In the genomic region with DNA sequence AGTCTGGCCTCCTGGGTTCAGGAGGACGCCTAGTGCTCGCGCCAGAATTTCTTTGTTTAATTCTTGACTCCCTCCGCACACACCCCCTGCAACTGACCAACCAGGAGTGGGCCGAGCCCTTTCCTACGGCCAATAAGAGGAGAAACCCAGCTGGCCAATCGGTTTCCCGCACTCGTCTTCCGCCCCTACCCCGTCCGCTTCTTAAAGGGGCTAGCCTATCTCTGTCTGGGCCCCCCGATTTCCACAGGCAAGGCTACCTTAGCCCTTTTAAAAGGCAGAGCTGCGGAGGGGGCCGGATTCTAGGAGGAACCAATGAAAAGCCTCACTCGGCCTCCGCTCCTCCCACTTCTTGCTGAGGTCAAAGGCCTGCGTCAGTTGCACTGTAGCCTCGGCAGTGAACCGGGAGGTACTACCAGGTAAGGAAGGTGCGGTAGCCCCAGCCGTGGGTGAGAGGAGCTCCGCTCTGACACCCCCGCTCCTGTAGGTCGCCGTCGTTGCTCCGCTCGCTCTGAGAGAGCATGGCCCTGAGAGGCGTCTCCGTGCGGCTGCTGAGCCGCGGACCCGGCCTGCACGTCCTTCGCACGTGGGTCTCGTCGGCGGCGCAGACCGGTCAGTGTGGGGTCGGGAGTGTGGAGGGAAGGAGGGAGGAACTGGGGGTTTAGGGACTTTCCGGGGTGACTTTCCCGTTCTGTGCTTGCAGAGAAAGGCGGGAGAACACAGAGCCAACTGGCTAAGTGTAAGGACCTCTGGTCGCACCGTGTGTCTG, we compare ENCODE assay signal across 8 cellular contexts. TPM values are rescaled to one million over a fixed set of nuclear protein-coding genes. Genes with fewer than 3 reads are reported as not detected.
A peak's percentile ranks its signal among the peaks of the same experiment; 100 is the strongest.
DNase-seq lines count a peak whose midpoint lies in the region; ATAC-seq and TF ChIP-seq lines count a peak whose summit lies in the region.

Gene GCDH, plus strand, starts transcription at position 374 of the 766 bp plus-strand sequence. Its CDS starts 145 bp downstream, at position 519.

- 0 to 1% methylated on average over 49 of the region's 49 CpGs for WGBS in aorta, 2 donors

- no peaks in the 10 kb centered on the region for H3K27me3 ChIP-seq in rectal smooth muscle tissue (ENCODE audit: control insufficient read depth, insufficient read depth, low read length)
- no peaks in the 10 kb centered on the region for H3K27me3 ChIP-seq in aorta (ENCODE audit: control insufficient read depth in 1 of 2, insufficient read depth in 2 of 2, low read length in 1 of 2)

- H3K27ac ChIP-seq in rectal smooth muscle tissue (ENCODE audit: low read depth, low read length) (peak within 1 kb of the TSS; percentile 6), aorta (ENCODE audit: low read depth in 1 of 2, low read length in 2 of 2) (peak within 1 kb of the TSS in 1 of 2 donors; percentile 74)

- H3K9me3 ChIP-seq in aorta (ENCODE audit: control insufficient read depth, low read length) = no peaks in the 10 kb centered on the region

- peak; percentile 82 for TF ChIP-seq POLR2A in GM18505 (IDR thresholded peaks at IDR 0.05; ENCODE audit: borderline replicate concordance, extremely low read depth, insufficient read depth, insufficient read length)

- ATAC-seq in GM18505 (IDR thresholded peaks at IDR 0.05; ENCODE audit: unreplicated experiment) (peak; percentile 79), HG02973 (IDR thresholded peaks at IDR 0.05; ENCODE audit: unreplicated experiment) (peak; percentile 78), aorta (ENCODE audit: low FRiP score) (peak; percentile 98)

- peak within 1 kb of the TSS; percentile 78 for H3K9ac ChIP-seq in rectal smooth muscle tissue (ENCODE audit: low read length)

- H3K4me3 ChIP-seq in rectal smooth muscle tissue (ENCODE audit: low read length) = peak within 1 kb of the TSS; percentile 84
- peak within 1 kb of the TSS; percentile 46 to 55 for H3K4me3 ChIP-seq in aorta (ENCODE audit: low read length in 2 of 2)

- H3K4me1 ChIP-seq in rectal smooth muscle tissue (ENCODE audit: control insufficient read depth, insufficient read depth, low read length) = peaks cover 9% of the 10 kb centered on the region
- H3K4me1 ChIP-seq in aorta (ENCODE audit: control insufficient read depth in 1 of 2, insufficient read depth in 2 of 2, low read length in 2 of 2) = no peaks in the 10 kb centered on the region

- H3K36me3 ChIP-seq in rectal smooth muscle tissue (ENCODE audit: control insufficient read depth, insufficient read depth, low read length) (no peaks in the 10 kb centered on the region), aorta (ENCODE audit: control insufficient read depth in 1 of 2, insufficient read depth in 2 of 2, low read length in 1 of 2) (no peaks in the 10 kb centered on the region)

- DNase-seq in NCI-H2081 (lab: John Stamatoyannopoulos, UW) (peak; percentile 99), T1000 (lab: John Stamatoyannopoulos, UW) (peak; percentile 94), astrocyte of the hippocampus (ENCODE audit: low read depth, low spot score) (peak; percentile 99), hepatic stellate cell (ENCODE audit: low spot score) (peak; percentile 100), aorta (peak; percentile 97 to 99)

- intact Hi-C loops in aorta (cut with DNase I) = no loop called here

RNA-seq across cellular contexts. Expression of gene GCDH, which starts in this region (rescaled TPM):
- total RNA-seq in aorta = 10 to 100 TPM; 15.1 to 16.4 TPM
- 10 to 100 TPM; 21.9 to 29.1 TPM for polyA plus RNA-seq in aorta
